ENCODE assay signal across 11 cellular contexts in the genomic region with DNA sequence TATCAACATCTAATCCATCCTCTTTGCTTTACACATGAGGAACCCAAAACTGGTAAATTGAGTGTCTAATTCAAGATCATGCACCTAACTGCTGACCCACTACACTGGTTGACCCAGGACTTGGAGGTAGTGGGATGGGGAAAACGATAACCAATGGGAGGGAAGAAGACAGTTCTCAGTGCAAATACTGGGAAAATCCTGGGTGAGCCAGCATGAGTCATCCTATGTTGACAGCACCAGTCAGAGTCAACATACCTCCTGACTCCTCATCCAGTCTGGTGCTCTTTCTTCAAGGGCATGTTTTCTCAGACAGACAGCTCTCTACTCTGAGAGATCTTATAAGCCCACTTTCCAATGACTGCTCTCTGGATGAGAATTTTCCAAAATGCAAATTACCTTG.
A peak's percentile ranks its signal among the peaks of the same experiment; 100 is the strongest.
DNase-seq lines count a peak whose midpoint lies in the region; ATAC-seq, FAIRE-seq and TF ChIP-seq lines count a peak whose summit lies in the region.
"Had no signal": no experiment of that assay in that cellular context is flagged by ENCODE, and none has a peak within 500 bp of the region (broad histone marks: within the 10 kb centered on the region; RNA-seq: fewer than 3 reads in every experiment).

No MANE protein-coding gene starts in this region.

- peaks cover 67% of the 10 kb centered on the region for H3K9me3 Mint-ChIP-seq in mesothelial cell of epicardium

- H3K27me3 Mint-ChIP-seq in mesothelial cell of epicardium (ENCODE audit: low read depth) = no peaks in the 10 kb centered on the region

- no peak for TF ChIP-seq CTCF in D721Med (IDR thresholded peaks at IDR 0.05; ENCODE audit: insufficient read depth, missing control alignments)
- no peak for TF ChIP-seq CTCF in mesothelial cell of epicardium (IDR thresholded peaks at IDR 0.05; ENCODE audit: unreplicated experiment)

- H3K4me3 Mint-ChIP-seq in mesothelial cell of epicardium = no peak overlapping the region

- no peaks in the 10 kb centered on the region for H3K4me1 Mint-ChIP-seq in mesothelial cell of epicardium

- H3K36me3 Mint-ChIP-seq in mesothelial cell of epicardium = peaks cover 16% of the 10 kb centered on the region

- no peak overlapping the region for H3K27ac Mint-ChIP-seq in mesothelial cell of epicardium

- ATAC-seq in HG03432 (IDR thresholded peaks at IDR 0.05; ENCODE audit: unreplicated experiment) (no peak), HG02588 (IDR thresholded peaks at IDR 0.05; ENCODE audit: unreplicated experiment) (no peak)

- DNase-seq in CD1c-positive myeloid dendritic cell (ENCODE audit: extremely low spot score) (peak; percentile 40), HT1080 (ENCODE audit: low read depth) (peak; percentile 92), astrocyte of the hippocampus (ENCODE audit: low read depth, low spot score) (peak; percentile 60), kidney glomerular epithelial cell (lab: John Stamatoyannopoulos, UW) (peak; percentile 62), D721Med (ENCODE audit: insufficient read length, low spot score) (no peak), mesothelial cell of epicardium (ENCODE audit: low spot score in 2 of 2, unreplicated experiment in 2 of 2) (no peak)
- DNase-seq: activated CD4-positive, alpha-beta T cell treated with anti-CD3 and anti-CD28 coated beads for 48 hours; central memory CD4-positive, alpha-beta T cell; DMS79 treated with DMSO at 0.1 percent for 48 hours had no signal

- no peak for FAIRE-seq in D721Med (lab: Jason Lieb, UNC)

Comparison
In these comparisons a context has a peak if more than half of its experiments do, and no peak if none do; other contexts are left out.
1. DNase-seq: peak in CD1c-positive myeloid dendritic cell (single experiment), HT1080 (single experiment), astrocyte of the hippocampus (single experiment) and kidney glomerular epithelial cell (single experiment); none in D721Med (single experiment) and mesothelial cell of epicardium (0 of 2).